ENCODE assay signal across 8 cellular contexts in the genomic region with DNA sequence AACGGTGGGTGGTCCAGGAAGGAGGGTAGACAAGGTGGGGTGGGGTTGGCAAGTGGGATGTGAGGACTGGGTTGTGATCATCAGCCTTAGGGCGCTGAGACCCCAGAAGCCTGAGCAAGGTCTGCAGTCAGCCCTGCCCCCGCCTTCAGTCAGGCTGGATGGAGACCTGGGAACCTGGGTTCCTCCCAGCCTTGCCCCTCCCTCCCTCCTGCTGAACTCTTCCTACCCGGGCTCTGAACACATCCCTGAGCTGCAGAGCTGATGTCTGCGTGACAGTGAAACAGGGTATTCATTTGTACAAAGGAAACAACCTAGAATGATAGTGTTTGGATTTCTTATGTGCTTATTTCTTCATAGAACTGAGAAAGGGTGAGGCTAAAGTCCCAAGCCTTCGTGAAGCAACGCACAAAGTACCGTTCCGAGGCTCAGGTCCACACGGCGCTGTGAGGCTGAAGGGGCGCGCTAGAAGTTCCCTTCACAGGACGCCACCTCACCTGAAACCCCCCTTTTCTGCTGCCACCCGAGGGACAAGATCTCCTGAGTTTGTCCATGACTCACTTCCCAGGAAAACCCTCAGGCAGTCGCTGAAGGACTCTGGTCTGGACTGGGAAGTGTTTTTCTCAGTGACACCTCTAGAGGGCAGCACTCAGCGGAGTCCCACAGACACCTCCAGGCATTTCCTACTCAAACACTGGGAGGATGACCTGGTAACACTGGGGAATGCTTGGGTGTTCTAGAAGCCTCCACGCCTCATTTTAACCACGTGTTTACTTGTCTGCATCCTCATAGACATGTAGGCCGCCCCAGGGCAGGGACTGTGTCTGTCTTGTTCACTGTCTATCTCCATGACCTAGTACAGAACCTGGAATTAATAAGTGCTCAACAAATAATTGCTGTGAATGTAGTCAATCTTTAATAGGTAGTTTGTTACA. TPM values are rescaled to one million over a fixed set of nuclear protein-coding genes. Genes with fewer than 3 reads are reported as not detected.
DNase-seq lines count a peak whose midpoint lies in the region; ATAC-seq and TF ChIP-seq lines count a peak whose summit lies in the region.
"Had no signal": no experiment of that assay in that cellular context is flagged by ENCODE, and none has a peak within 500 bp of the region (broad histone marks: within the 10 kb centered on the region; RNA-seq: fewer than 3 reads in every experiment).

No MANE protein-coding gene starts in this region.

- ATAC-seq in right lobe of liver, result peak; percentile 99 to 100 (median 99)

- no peaks in the 10 kb centered on the region for H3K9me3 ChIP-seq in right lobe of liver

- TF ChIP-seq POLR2A in right lobe of liver (IDR thresholded peaks at IDR 0.05), result no peak

- POLR2A ChIA-PET in HEK293T (lab: Yijun Ruan, JAX), result no interaction called here

- peak; percentile 87 for TF ChIP-seq CTCF in GM12864 (IDR thresholded peaks at IDR 0.05; ENCODE audit: low read depth, low read length, missing control alignments)
- TF ChIP-seq CTCF in WI38 (IDR thresholded peaks at IDR 0.05; ENCODE audit: low read depth, low read length), result peak; percentile 70
- TF ChIP-seq CTCF in choroid plexus epithelial cell (conservative IDR thresholded peaks at IDR 0.05; ENCODE audit: low read depth, low read length), result peak; percentile 81
- peak; percentile 63 to 80 (median 69) for TF ChIP-seq CTCF in right lobe of liver (IDR thresholded peaks at IDR 0.05)

- CTCF ChIA-PET in HEK293T (lab: Yijun Ruan, JAX), result no interaction called here

- 55% methylated on average over 17 of the region's 20 CpGs for WGBS in right lobe of liver (ENCODE audit: insufficient coverage, low coverage, low lambda C conversion rate, missing lambda C conversion rate)

- no peaks in the 10 kb centered on the region for H3K4me1 ChIP-seq in right lobe of liver

- intact Hi-C loops in right lobe of liver (cut with DNase I), result no loop called here

- H3K4me3 ChIP-seq in GM12864 (ENCODE audit: low read depth, low read length) (no peak overlapping the region), WI38 (ENCODE audit: low read depth, low read length) (no peak overlapping the region), choroid plexus epithelial cell (ENCODE audit: low read depth, low read length) (no peak overlapping the region), right lobe of liver (peak overlapping the region in 2 of 3 donors; percentile 38)

- H3K27ac ChIP-seq in right lobe of liver, result no peak overlapping the region

- no peaks in the 10 kb centered on the region for H3K27me3 ChIP-seq in right lobe of liver

- H3K36me3 ChIP-seq in right lobe of liver, result no peaks in the 10 kb centered on the region

- DNase-seq in GM12864 (ENCODE audit: low read depth) (no peak), HEK293T (ENCODE audit: extremely low spot score) (peak; percentile 80), NCI-H187 treated with DMSO at 0.1 percent for 48 hours (lab: John Stamatoyannopoulos, UW) (peak; percentile 8), choroid plexus epithelial cell (ENCODE audit: low read depth) (peak; percentile 72), right lobe of liver (peak in 2 of 3 donors; percentile 31 to 70)
- peak; percentile 15 to 30 for DNase-seq in stimulated activated CD8-positive, alpha-beta memory T cell treated with anti-CD3 and anti-CD28 coated beads, Interleukin-2, amount 100 ng/mL, for 48 hours (ENCODE audit: low read depth in 2 of 2)

TF ChIP-seq in HEK293T, 16 proteins besides CTCF, POLR2A, EP300 and RAD21:
- TF ChIP-seq L3MBTL2 (conservative IDR thresholded peaks at IDR 0.05) (peak; percentile 70), TARDBP (IDR thresholded peaks at IDR 0.05) (no peak), ZNF384 (IDR thresholded peaks at IDR 0.05) (no peak)

RNA-seq across cellular contexts. Expression of gene GSTA5, which starts 1.2 kb away (rescaled TPM):
- total RNA-seq in right lobe of liver, result not detected
- total RNA-seq: frontal cortex had no signal

RNA-seq across cellular contexts. Expression of gene GSTA1, which starts 35.8 kb away (rescaled TPM):
- total RNA-seq in right lobe of liver, result 1,000 to 10,000 TPM in 1 of 6 experiments, 100 to 1,000 TPM in 3, 10 to 100 TPM in 2; 16.1 to 2,332 (median 522) TPM
- total RNA-seq: frontal cortex had no signal

Comparison
In these comparisons a context has a peak if more than half of its experiments do, and no peak if none do; other contexts are left out.
1. H3K4me3 ChIP-seq: peak in right lobe of liver (2 of 3); none in GM12864 (single experiment), WI38 (single experiment) and choroid plexus epithelial cell (single experiment).
2. Peak in every context shown above with its lines, with median percentiles within 50 percentile points of each other: CTCF ChIP-seq.